ENCODE assay signal across 23 cellular contexts in genomic region chr4:187782425-187782824, GRCh38.
"Had no signal": no experiment of that assay in that cellular context is flagged by ENCODE, and none has a peak within 500 bp of the region (broad histone marks: within the 10 kb centered on the region; RNA-seq: fewer than 3 reads in every experiment).

No MANE protein-coding gene starts in this region.

- DNase-seq: activated CD4-positive, alpha-beta T cell treated with anti-CD3 and anti-CD28 coated beads for 4 hours; activated CD4-positive, alpha-beta T cell treated with anti-CD3 and anti-CD28 coated beads, Interleukin-2, amount 50 U/mL, for 4 hours; activated CD8-positive, alpha-beta memory T cell treated with anti-CD3 and anti-CD28 coated beads for 24 hours; activated gamma-delta T cell; activated naive CD4-positive, alpha-beta T cell treated with anti-CD3 and anti-CD28 coated beads, Interleukin-2, amount 10 ng/mL, durations not matched to agents 7 days and 5 days; activated naive CD8-positive, alpha-beta T cell treated with anti-CD3 and anti-CD28 coated beads, Interleukin-2, amount 10 ng/mL, durations not matched to agents 7 days and 5 days; cerebellar nuclear complex; colonic mucosa; effector memory CD4-positive, alpha-beta T cell; erythroblast; gastrocnemius medialis; glutamatergic neuron; left lung; lower lobe of right lung; mesenchymal stem cell; naive B cell; nucleus accumbens; stimulated activated naive CD4-positive, alpha-beta T cell; T-helper 1 cell had no signal

- H3K4me3 Mint-ChIP-seq: activated naive CD4-positive, alpha-beta T cell treated with anti-CD3 and anti-CD28 coated beads, Interleukin-2, amount 10 ng/mL, durations not matched to agents 7 days and 5 days; activated naive CD8-positive, alpha-beta T cell treated with anti-CD3 and anti-CD28 coated beads, Interleukin-2, amount 10 ng/mL, durations not matched to agents 7 days and 5 days; activated T-helper 1 cell treated with anti-CD3 and anti-CD28 coated beads, Interleukin-12 subunit alpha, Interleukin-12 subunit beta, Interleukin-2, Interleukin-4 antibody, amounts not matched to agents 30 ng/mL and 10 ng/mL and 1 ng/mL, durations not matched to agents 14 hours and 24 hours and 36 hours; naive B cell; neural crest cell; T-helper 2 cell treated with Interferon-gamma antibody and Interleukin-4, amounts not matched to agents 5 μg/mL and 100 μg/mL, for 36 hours had no signal

- H3K27me3 Mint-ChIP-seq: activated naive CD4-positive, alpha-beta T cell treated with anti-CD3 and anti-CD28 coated beads, Interleukin-2, amount 10 ng/mL, durations not matched to agents 7 days and 5 days; activated naive CD8-positive, alpha-beta T cell treated with anti-CD3 and anti-CD28 coated beads, Interleukin-2, amount 10 ng/mL, durations not matched to agents 7 days and 5 days; brain; naive B cell had no signal

- H3K27ac Mint-ChIP-seq: activated naive CD4-positive, alpha-beta T cell treated with anti-CD3 and anti-CD28 coated beads, Interleukin-2, amount 10 ng/mL, durations not matched to agents 7 days and 5 days; activated naive CD8-positive, alpha-beta T cell treated with anti-CD3 and anti-CD28 coated beads, Interleukin-2, amount 10 ng/mL, durations not matched to agents 7 days and 5 days; activated T-helper 1 cell treated with anti-CD3 and anti-CD28 coated beads, Interleukin-12 subunit alpha, Interleukin-12 subunit beta, Interleukin-2, Interleukin-4 antibody, amounts not matched to agents 30 ng/mL and 10 ng/mL and 1 ng/mL, durations not matched to agents 14 hours and 24 hours and 36 hours; brain; naive B cell; T-helper 2 cell treated with Interferon-gamma antibody and Interleukin-4, amounts not matched to agents 5 μg/mL and 100 μg/mL, for 36 hours had no signal

- H3K4me1 Mint-ChIP-seq: activated naive CD4-positive, alpha-beta T cell treated with anti-CD3 and anti-CD28 coated beads, Interleukin-2, amount 10 ng/mL, durations not matched to agents 7 days and 5 days; activated naive CD8-positive, alpha-beta T cell treated with anti-CD3 and anti-CD28 coated beads, Interleukin-2, amount 10 ng/mL, durations not matched to agents 7 days and 5 days; brain; naive B cell; neural crest cell had no signal

- H3K36me3 Mint-ChIP-seq: activated naive CD4-positive, alpha-beta T cell treated with anti-CD3 and anti-CD28 coated beads, Interleukin-2, amount 10 ng/mL, durations not matched to agents 7 days and 5 days; activated naive CD8-positive, alpha-beta T cell treated with anti-CD3 and anti-CD28 coated beads, Interleukin-2, amount 10 ng/mL, durations not matched to agents 7 days and 5 days; brain; naive B cell had no signal
